In the genomic region with DNA sequence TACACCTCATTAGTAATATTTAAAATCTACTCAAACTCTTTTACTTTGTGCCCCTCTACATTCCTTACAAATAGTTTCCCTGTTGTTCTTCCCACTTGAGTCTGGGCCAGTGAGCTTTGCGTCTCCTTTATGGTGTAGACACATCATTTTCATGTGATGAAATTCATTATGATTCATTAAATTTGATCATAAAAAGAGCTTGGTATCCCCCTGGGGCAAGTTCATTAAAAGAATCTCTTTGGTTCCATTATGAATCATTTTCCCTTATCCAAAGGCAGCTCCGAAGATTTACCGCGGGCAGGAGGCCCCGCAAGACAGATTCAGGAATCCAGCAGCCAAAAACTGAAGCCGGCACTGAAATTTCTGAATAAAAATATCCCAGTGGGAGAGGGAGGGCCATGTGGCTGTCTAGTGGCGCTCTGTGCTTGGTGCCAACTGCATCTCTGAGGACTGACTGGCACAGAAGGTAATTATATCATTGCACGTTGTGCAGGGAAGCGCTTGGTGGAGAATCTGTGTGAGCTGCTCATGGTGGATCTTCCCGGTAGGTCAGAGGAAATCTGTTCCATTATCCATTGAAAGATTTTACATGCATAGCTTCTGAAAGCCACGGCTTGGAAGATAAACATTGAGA, we compare ENCODE assay signal across 20 cellular contexts.
A peak's percentile ranks its signal among the peaks of the same experiment; 100 is the strongest.
DNase-seq lines count a peak whose midpoint lies in the region; ATAC-seq, FAIRE-seq and TF ChIP-seq lines count a peak whose summit lies in the region.
"Had no signal": no experiment of that assay in that cellular context is flagged by ENCODE, and none has a peak within 500 bp of the region (broad histone marks: within the 10 kb centered on the region; RNA-seq: fewer than 3 reads in every experiment).

No MANE protein-coding gene starts in this region.

- H3K27me3 Mint-ChIP-seq in stimulated activated naive CD8-positive, alpha-beta T cell treated with anti-CD3 and anti-CD28 coated beads, Interleukin-15, amount 100 ng/mL, for 72 hours = peaks cover 5% of the 10 kb centered on the region

- no peaks in the 10 kb centered on the region for H4K20me1 ChIP-seq in keratinocyte (ENCODE audit: control insufficient read depth, extremely low read depth, insufficient read depth, low read length)
- H4K20me1 ChIP-seq: BLaER1 had no signal

- dilution Hi-C loops in keratinocyte (cut with MboI; ENCODE audit: extremely low pct_ligation_motif_present, low sequenced_read_pairs) = no loop called here

- H3K27me3 ChIP-seq in keratinocyte (ENCODE audit: control insufficient read depth, extremely low read depth, insufficient read depth, low read length) = no peaks in the 10 kb centered on the region
- H3K27me3 ChIP-seq: BLaER1, pancreas had no signal

- peaks cover 3% of the 10 kb centered on the region for H3K4me1 Mint-ChIP-seq in stimulated activated naive CD8-positive, alpha-beta T cell treated with anti-CD3 and anti-CD28 coated beads, Interleukin-15, amount 100 ng/mL, for 72 hours

- no peak overlapping the region for H3K9ac ChIP-seq in keratinocyte (ENCODE audit: control insufficient read depth, extremely low read depth, insufficient read depth, low read length)
- H3K9ac ChIP-seq: BLaER1 had no signal

- H3K27ac ChIP-seq in keratinocyte (ENCODE audit: control insufficient read depth, insufficient read depth, low read length) = no peak overlapping the region
- H3K27ac ChIP-seq: BLaER1, pancreas had no signal

- no peak overlapping the region for H2AFZ ChIP-seq in keratinocyte (ENCODE audit: control insufficient read depth, low read length)

- no peak overlapping the region for H3K4me3 Mint-ChIP-seq in stimulated activated naive CD8-positive, alpha-beta T cell treated with anti-CD3 and anti-CD28 coated beads, Interleukin-15, amount 100 ng/mL, for 72 hours

- H3K4me3 ChIP-seq in cardiac fibroblast (replicated peaks in 1 of 2; ENCODE audit: low read depth in 2 of 2, low read length in 2 of 2) (no peak overlapping the region), keratinocyte (ENCODE audit: control insufficient read depth in 2 of 3, extremely low read depth in 1 of 3, insufficient read depth in 2 of 3, low read depth in 1 of 3, low read length in 3 of 3) (no peak overlapping the region)
- H3K4me3 ChIP-seq: BLaER1, pancreas had no signal

- TF ChIP-seq CTCF in cardiac fibroblast (IDR thresholded peaks at IDR 0.05; ENCODE audit: low read depth, low read length) (no peak), keratinocyte (optimal IDR thresholded peaks at IDR 0.05 in 1 of 3, IDR thresholded peaks at IDR 0.05 in 1 of 3, conservative IDR thresholded peaks at IDR 0.05 in 1 of 3; ENCODE audit: extremely low read depth in 1 of 3, insufficient read depth in 2 of 3, low read length in 3 of 3) (no peak)

- no peaks in the 10 kb centered on the region for H3K79me2 ChIP-seq in keratinocyte (ENCODE audit: control insufficient read depth, insufficient read depth, low read length)

- DNase-seq in AG08395 (ENCODE audit: low spot score) (peak; percentile 52), HS-5 (ENCODE audit: low read depth) (peak; percentile 58), cardiac fibroblast (ENCODE audit: low read depth in 2 of 2) (peak; percentile 52 to 69), keratinocyte (ENCODE audit: low read depth, low spot score) (peak; percentile 41), ecto neural progenitor cell (ENCODE audit: low spot score) (no peak)
- DNase-seq in stimulated activated naive CD8-positive, alpha-beta T cell treated with anti-CD3 and anti-CD28 coated beads, Interleukin-15, amount 100 ng/mL, for 72 hours = no peak
- DNase-seq: activated T-cell treated with anti-CD3 and anti-CD28 coated beads, Interleukin-2, amount 50 U/mL, for 1 hour; amniotic stem cell; DMS79; HCEC 1CT; mesendoderm; NCI-H1417 treated with DMSO at 0.1 percent for 48 hours; pancreas; stimulated activated CD4-positive, alpha-beta T cell treated with anti-CD3 and anti-CD28 coated beads, Interleukin-1b, Interleukin-23, amount 100 ng/mL, for 48 hours had no signal

- H3K4me2 ChIP-seq in keratinocyte (ENCODE audit: control insufficient read depth, extremely low read depth, insufficient read depth, low read depth, low read length) = peak overlapping the region; percentile 63
- H3K4me2 ChIP-seq: BLaER1 had no signal

- H3K4me1 ChIP-seq in keratinocyte (ENCODE audit: control insufficient read depth, extremely low read depth, insufficient read depth, low read length) = peaks cover 15% of the 10 kb centered on the region
- H3K4me1 ChIP-seq: BLaER1, pancreas had no signal

- no peaks in the 10 kb centered on the region for H3K9me3 Mint-ChIP-seq in stimulated activated naive CD8-positive, alpha-beta T cell treated with anti-CD3 and anti-CD28 coated beads, Interleukin-15, amount 100 ng/mL, for 72 hours

- no peaks in the 10 kb centered on the region for H3K9me1 ChIP-seq in keratinocyte (ENCODE audit: control insufficient read depth, extremely low read depth, insufficient read depth, low read length)

- H3K36me3 ChIP-seq in keratinocyte (ENCODE audit: control insufficient read depth in 2 of 2, extremely low read depth in 1 of 2, insufficient read depth in 2 of 2, low read length in 2 of 2) = no peaks in the 10 kb centered on the region
- H3K36me3 ChIP-seq: BLaER1, pancreas had no signal

- ATAC-seq in HG02840 (IDR thresholded peaks at IDR 0.05; ENCODE audit: low FRiP score, unreplicated experiment) = no peak
- ATAC-seq in stimulated activated naive CD8-positive, alpha-beta T cell treated with anti-CD3 and anti-CD28 coated beads, Interleukin-15, amount 100 ng/mL, for 72 hours = no peak
- no peak for ATAC-seq in HG02759 (IDR thresholded peaks at IDR 0.05; ENCODE audit: unreplicated experiment)
- ATAC-seq: activated CD4-positive, CD25-positive, alpha-beta regulatory T cell treated with anti-CD3 and anti-CD28 coated beads, Interleukin-2, amount 50 U/mL, for 24 hours; HepG2; pancreas had no signal

- no peaks in the 10 kb centered on the region for H3K9me3 ChIP-seq in keratinocyte (ENCODE audit: control insufficient read depth, low read depth, low read length)
- H3K9me3 ChIP-seq: pancreas had no signal

- FAIRE-seq in keratinocyte (lab: Jason Lieb, UNC) = peak; percentile 73
- FAIRE-seq: endometrium, HepG2, pancreas had no signal

- no peak overlapping the region for H3K27ac Mint-ChIP-seq in stimulated activated naive CD8-positive, alpha-beta T cell treated with anti-CD3 and anti-CD28 coated beads, Interleukin-15, amount 100 ng/mL, for 72 hours

Comparison
In these comparisons a context has a peak if more than half of its experiments do, and no peak if none do; other contexts are left out.
1. DNase-seq: peak in AG08395 (single experiment), HS-5 (single experiment), cardiac fibroblast (2 of 2) and keratinocyte (single experiment); none in ecto neural progenitor cell (single experiment) and stimulated activated naive CD8-positive, alpha-beta T cell treated with anti-CD3 and anti-CD28 coated beads, Interleukin-15, amount 100 ng/mL, for 72 hours (0 of 2).